ENCODE assay signal across 8 cellular contexts in genomic region chr1:228102791-228103620, GRCh38. TPM values are rescaled to one million over a fixed set of nuclear protein-coding genes. Genes with fewer than 3 reads are reported as not detected.
DNase-seq lines count a peak whose midpoint lies in the region; ATAC-seq and TF ChIP-seq lines count a peak whose summit lies in the region.

C1orf35 (minus strand) TSS chr1:228103325; CDS start chr1:228103227, 98 bp downstream.

- peak within 1 kb of the TSS; percentile 95 to 98 for H3K27ac Mint-ChIP-seq in activated naive CD4-positive, alpha-beta T cell treated with anti-CD3 and anti-CD28 coated beads, Interleukin-2, amount 50 U/mL, for 72 hours

- H3K27ac ChIP-seq in osteoblast (ENCODE audit: low read depth, low read length) (peak within 1 kb of the TSS; percentile 72), thoracic aorta (peak within 1 kb of the TSS; percentile 77 to 92)

- H3K4me3 ChIP-seq in GM12864 (ENCODE audit: low read depth, low read length) (peak within 1 kb of the TSS; percentile 94), osteoblast (ENCODE audit: insufficient read depth, low read length) (peak within 1 kb of the TSS; percentile 96), thoracic aorta (peak within 1 kb of the TSS; percentile 92)

- H3K4me2 ChIP-seq in osteoblast (ENCODE audit: insufficient read depth, low read length), result peak within 1 kb of the TSS; percentile 89

- H3K79me2 ChIP-seq in osteoblast (ENCODE audit: insufficient read depth, low read length), result peaks cover 56% of the 10 kb centered on the region

- ATAC-seq in HG02678 (IDR thresholded peaks at IDR 0.05; ENCODE audit: unreplicated experiment) (peak; percentile 76), thoracic aorta (ENCODE audit: insufficient number of reproducible peaks, low FRiP score, low read depth) (peak; percentile 85)
- ATAC-seq in activated naive CD4-positive, alpha-beta T cell treated with anti-CD3 and anti-CD28 coated beads, Interleukin-2, amount 50 U/mL, for 72 hours, result peak; percentile 86 to 88

- H3K27me3 ChIP-seq in osteoblast (ENCODE audit: insufficient read depth, low read length) (no peaks in the 10 kb centered on the region), thoracic aorta (replicated peaks; ENCODE audit: insufficient read depth) (no peaks in the 10 kb centered on the region)

- DNase-seq in GM12864 (ENCODE audit: low read depth), result peak; percentile 59
- peak; percentile 75 for DNase-seq in NCI-H1105 treated with DMSO at 0.1 percent for 48 hours (lab: John Stamatoyannopoulos, UW)
- DNase-seq in SKM-1 treated with dmso at 0.1 percent for 144 hours (lab: John Stamatoyannopoulos, UW; ENCODE audit: unreplicated experiment), result peak; percentile 96
- peak; percentile 96 for DNase-seq in activated naive CD4-positive, alpha-beta T cell treated with anti-CD3 and anti-CD28 coated beads, Interleukin-2, amount 50 U/mL, for 72 hours (ENCODE audit: low spot score in 2 of 2)
- peak; percentile 91 for DNase-seq in glomerular visceral epithelial cell (ENCODE audit: extremely low spot score)
- DNase-seq in osteoblast (ENCODE audit: insufficient read length, low spot score, missing footprints), result peak; percentile 100
- peak; percentile 67 for DNase-seq in thoracic aorta (ENCODE audit: low spot score)

- TF ChIP-seq CTCF in GM12864 (IDR thresholded peaks at IDR 0.05; ENCODE audit: low read depth, low read length, missing control alignments) (no peak), osteoblast (IDR thresholded peaks at IDR 0.05; ENCODE audit: extremely low read depth, low read depth, low read length) (no peak), thoracic aorta (IDR thresholded peaks at IDR 0.05) (no peak)

- peaks cover 43% of the 10 kb centered on the region for H3K36me3 ChIP-seq in osteoblast (ENCODE audit: insufficient read depth, low read length)
- peaks cover 32% of the 10 kb centered on the region for H3K36me3 ChIP-seq in thoracic aorta

- H2AFZ ChIP-seq in osteoblast (ENCODE audit: low read length), result peak within 1 kb of the TSS; percentile 89

- H3K9me3 ChIP-seq in osteoblast (ENCODE audit: low read depth, low read length) (no peaks in the 10 kb centered on the region), thoracic aorta (no peaks in the 10 kb centered on the region)

- H3K36me3 Mint-ChIP-seq in activated naive CD4-positive, alpha-beta T cell treated with anti-CD3 and anti-CD28 coated beads, Interleukin-2, amount 50 U/mL, for 72 hours, result peaks cover 13 to 16% of the 10 kb centered on the region in 2 donors

- H4K20me1 ChIP-seq in osteoblast (ENCODE audit: insufficient read depth, low read length), result peaks cover 33% of the 10 kb centered on the region

- peaks cover 11% of the 10 kb centered on the region for H3K4me1 ChIP-seq in osteoblast (ENCODE audit: insufficient read depth, low read length)
- peaks cover 12 to 33% of the 10 kb centered on the region in 2 donors for H3K4me1 ChIP-seq in thoracic aorta (ENCODE audit: control insufficient read depth in 1 of 2, low read depth in 2 of 2)

- H3K9me3 Mint-ChIP-seq in activated naive CD4-positive, alpha-beta T cell treated with anti-CD3 and anti-CD28 coated beads, Interleukin-2, amount 50 U/mL, for 72 hours, result no peaks in the 10 kb centered on the region

RNA-seq across cellular contexts. Expression of gene C1orf35, which starts in this region (rescaled TPM):
- total RNA-seq in activated naive CD4-positive, alpha-beta T cell treated with anti-CD3 and anti-CD28 coated beads, Interleukin-2, amount 50 U/mL, for 72 hours, result 10 to 100 TPM; 17.6 to 19.4 TPM
- total RNA-seq in osteoblast (5.3 and 5.4 TPM in 2 replicates), thoracic aorta (1 to 10 TPM; 9.1 to 9.7 TPM)

Comparison
In these comparisons a context has a peak if more than half of its experiments do, and no peak if none do; other contexts are left out.
1. Peak in every context shown above with its lines: DNase-seq, ATAC-seq, H3K4me3 ChIP-seq and H3K27ac ChIP-seq.